Comparison of ENCODE assay signal across 1 cellular context in the genomic region with DNA sequence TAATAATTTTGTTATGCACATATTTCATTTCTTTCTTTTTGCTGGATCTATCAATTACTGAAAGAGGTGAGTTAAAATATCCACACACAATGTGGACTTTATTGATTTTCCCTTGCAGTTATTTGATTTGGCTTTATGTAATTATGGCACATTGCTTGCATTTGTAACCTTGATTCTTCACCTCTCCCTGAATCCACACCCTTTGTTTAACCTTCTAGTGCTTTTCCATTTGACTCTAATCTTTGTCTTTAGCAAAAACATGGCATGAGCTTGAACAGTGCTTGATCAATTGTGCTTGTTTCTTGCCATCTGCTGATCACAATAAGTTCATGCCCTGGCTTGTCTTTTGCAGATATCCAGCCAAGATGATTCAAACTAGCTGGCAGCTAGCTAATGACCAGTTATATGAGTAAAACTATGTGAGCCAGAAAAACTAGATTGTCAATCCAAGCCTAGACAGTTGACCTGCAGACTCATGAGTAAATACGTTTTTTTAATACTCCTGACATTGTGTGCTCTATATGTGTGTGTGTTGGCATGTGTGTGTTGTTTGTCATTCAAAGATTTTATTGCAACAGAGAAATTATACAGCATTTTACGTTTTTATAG.
TF ChIP-seq lines count a peak whose summit lies in the region.

No MANE protein-coding gene starts in this region.

TF ChIP-seq in GM23338, 12 proteins besides CTCF, POLR2A, EP300 and RAD21 (continued from another document):
- TF ChIP-seq EZH2 (IDR thresholded peaks at IDR 0.05; ENCODE audit: low read depth, unreplicated experiment) (no peak), CREB1 (CRISPR knock-in tag; IDR thresholded peaks at IDR 0.05; ENCODE audit: low read depth) (no peak), STAT1 (IDR thresholded peaks at IDR 0.05; ENCODE audit: unreplicated experiment) (no peak), ZNF331 (CRISPR knock-in tag; IDR thresholded peaks at IDR 0.05; ENCODE audit: low read depth) (no peak), POLR2AphosphoS5 (IDR thresholded peaks at IDR 0.05; ENCODE audit: low read depth) (no peak)
- TF ChIP-seq, protein P1, sequence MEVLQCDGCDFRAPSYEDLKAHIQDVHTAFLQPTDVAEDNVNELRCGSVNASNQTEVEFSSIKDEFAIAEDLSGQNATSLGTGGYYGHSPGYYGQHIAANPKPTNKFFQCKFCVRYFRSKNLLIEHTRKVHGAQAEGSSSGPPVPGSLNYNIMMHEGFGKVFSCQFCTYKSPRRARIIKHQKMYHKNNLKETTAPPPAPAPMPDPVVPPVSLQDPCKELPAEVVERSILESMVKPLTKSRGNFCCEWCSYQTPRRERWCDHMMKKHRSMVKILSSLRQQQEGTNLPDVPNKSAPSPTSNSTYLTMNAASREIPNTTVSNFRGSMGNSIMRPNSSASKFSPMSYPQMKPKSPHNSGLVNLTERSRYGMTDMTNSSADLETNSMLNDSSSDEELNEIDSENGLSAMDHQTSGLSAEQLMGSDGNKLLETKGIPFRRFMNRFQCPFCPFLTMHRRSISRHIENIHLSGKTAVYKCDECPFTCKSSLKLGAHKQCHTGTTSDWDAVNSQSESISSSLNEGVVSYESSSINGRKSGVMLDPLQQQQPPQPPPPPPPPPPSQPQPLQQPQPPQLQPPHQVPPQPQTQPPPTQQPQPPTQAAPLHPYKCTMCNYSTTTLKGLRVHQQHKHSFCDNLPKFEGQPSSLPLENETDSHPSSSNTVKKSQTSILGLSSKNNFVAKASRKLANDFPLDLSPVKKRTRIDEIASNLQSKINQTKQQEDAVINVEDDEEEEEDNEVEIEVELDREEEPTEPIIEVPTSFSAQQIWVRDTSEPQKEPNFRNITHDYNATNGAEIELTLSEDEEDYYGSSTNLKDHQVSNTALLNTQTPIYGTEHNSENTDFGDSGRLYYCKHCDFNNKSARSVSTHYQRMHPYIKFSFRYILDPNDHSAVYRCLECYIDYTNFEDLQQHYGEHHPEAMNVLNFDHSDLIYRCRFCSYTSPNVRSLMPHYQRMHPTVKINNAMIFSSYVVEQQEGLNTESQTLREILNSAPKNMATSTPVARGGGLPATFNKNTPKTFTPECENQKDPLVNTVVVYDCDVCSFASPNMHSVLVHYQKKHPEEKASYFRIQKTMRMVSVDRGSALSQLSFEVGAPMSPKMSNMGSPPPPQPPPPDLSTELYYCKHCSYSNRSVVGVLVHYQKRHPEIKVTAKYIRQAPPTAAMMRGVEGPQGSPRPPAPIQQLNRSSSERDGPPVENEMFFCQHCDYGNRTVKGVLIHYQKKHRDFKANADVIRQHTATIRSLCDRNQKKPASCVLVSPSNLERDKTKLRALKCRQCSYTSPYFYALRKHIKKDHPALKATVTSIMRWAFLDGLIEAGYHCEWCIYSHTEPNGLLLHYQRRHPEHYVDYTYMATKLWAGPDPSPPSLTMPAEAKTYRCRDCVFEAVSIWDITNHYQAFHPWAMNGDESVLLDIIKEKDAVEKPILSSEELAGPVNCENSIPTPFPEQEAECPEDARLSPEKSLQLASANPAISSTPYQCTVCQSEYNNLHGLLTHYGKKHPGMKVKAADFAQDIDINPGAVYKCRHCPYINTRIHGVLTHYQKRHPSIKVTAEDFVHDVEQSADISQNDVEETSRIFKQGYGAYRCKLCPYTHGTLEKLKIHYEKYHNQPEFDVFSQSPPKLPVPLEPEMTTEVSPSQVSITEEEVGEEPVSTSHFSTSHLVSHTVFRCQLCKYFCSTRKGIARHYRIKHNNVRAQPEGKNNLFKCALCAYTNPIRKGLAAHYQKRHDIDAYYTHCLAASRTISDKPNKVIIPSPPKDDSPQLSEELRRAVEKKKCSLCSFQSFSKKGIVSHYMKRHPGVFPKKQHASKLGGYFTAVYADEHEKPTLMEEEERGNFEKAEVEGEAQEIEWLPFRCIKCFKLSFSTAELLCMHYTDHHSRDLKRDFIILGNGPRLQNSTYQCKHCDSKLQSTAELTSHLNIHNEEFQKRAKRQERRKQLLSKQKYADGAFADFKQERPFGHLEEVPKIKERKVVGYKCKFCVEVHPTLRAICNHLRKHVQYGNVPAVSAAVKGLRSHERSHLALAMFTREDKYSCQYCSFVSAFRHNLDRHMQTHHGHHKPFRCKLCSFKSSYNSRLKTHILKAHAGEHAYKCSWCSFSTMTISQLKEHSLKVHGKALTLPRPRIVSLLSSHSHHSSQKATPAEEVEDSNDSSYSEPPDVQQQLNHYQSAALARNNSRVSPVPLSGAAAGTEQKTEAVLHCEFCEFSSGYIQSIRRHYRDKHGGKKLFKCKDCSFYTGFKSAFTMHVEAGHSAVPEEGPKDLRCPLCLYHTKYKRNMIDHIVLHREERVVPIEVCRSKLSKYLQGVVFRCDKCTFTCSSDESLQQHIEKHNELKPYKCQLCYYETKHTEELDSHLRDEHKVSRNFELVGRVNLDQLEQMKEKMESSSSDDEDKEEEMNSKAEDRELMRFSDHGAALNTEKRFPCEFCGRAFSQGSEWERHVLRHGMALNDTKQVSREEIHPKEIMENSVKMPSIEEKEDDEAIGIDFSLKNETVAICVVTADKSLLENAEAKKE (CRISPR knock-in tag; IDR thresholded peaks at IDR 0.05): no peak
